In genomic region chr3:47577583-47578118, GRCh38 we compare ENCODE assay signal across 8 cellular contexts. TPM values are rescaled to one million over a fixed set of nuclear protein-coding genes. Genes with fewer than 3 reads are reported as not detected.
DNase-seq lines count a peak whose midpoint lies in the region; ATAC-seq and TF ChIP-seq lines count a peak whose summit lies in the region.

No MANE protein-coding gene starts in this region.

- H3K36me3 Mint-ChIP-seq in CD4-positive, CD25-positive, alpha-beta regulatory T cell = no peaks in the 10 kb centered on the region
- H3K36me3 Mint-ChIP-seq in endothelial cell (ENCODE audit: low read depth, unreplicated experiment) = peaks cover 10% of the 10 kb centered on the region
- H3K36me3 Mint-ChIP-seq in nephron (ENCODE audit: low read depth) = peaks cover 3% of the 10 kb centered on the region

- H3K27me3 Mint-ChIP-seq in CD4-positive, CD25-positive, alpha-beta regulatory T cell = peaks cover 40% of the 10 kb centered on the region
- H3K27me3 Mint-ChIP-seq in endothelial cell (ENCODE audit: unreplicated experiment) (peaks cover 24% of the 10 kb centered on the region), nephron (ENCODE audit: low read depth) (peaks cover 59% of the 10 kb centered on the region)

- H3K9me3 Mint-ChIP-seq in CD4-positive, CD25-positive, alpha-beta regulatory T cell = peaks cover 0 to 1% (median 0%) of the 10 kb centered on the region in 7 donors
- H3K9me3 Mint-ChIP-seq in endothelial cell (ENCODE audit: unreplicated experiment) = no peaks in the 10 kb centered on the region
- H3K9me3 Mint-ChIP-seq in nephron = no peaks in the 10 kb centered on the region

- H3K4me3 ChIP-seq in CD4-positive, CD25-positive, alpha-beta regulatory T cell (ENCODE audit: low read depth, low read length) = no peak overlapping the region

- H3K27ac Mint-ChIP-seq in CD4-positive, CD25-positive, alpha-beta regulatory T cell = no peak overlapping the region
- H3K27ac Mint-ChIP-seq in endothelial cell (ENCODE audit: unreplicated experiment) (no peak overlapping the region), nephron (no peak overlapping the region)

- H3K36me3 ChIP-seq in CD4-positive, CD25-positive, alpha-beta regulatory T cell (ENCODE audit: control insufficient read depth, insufficient read depth, low read length) = no peaks in the 10 kb centered on the region

- H3K27me3 ChIP-seq in CD4-positive, CD25-positive, alpha-beta regulatory T cell (ENCODE audit: control insufficient read depth, insufficient read depth, low read length) = peaks cover 12% of the 10 kb centered on the region

- no peak for DNase-seq in CD4-positive, CD25-positive, alpha-beta regulatory T cell
- peak; percentile 33 for DNase-seq in NCI-H69 (lab: John Stamatoyannopoulos, UW)
- DNase-seq in endothelial cell (ENCODE audit: low spot score) = peak; percentile 15
- no peak for DNase-seq in central memory CD4-positive, alpha-beta T cell
- no peak for DNase-seq in GF-D8 (lab: John Stamatoyannopoulos, UW)

- H3K27ac ChIP-seq in CD4-positive, CD25-positive, alpha-beta regulatory T cell (ENCODE audit: insufficient read depth, low read length, poor library complexity, severe bottlenecking) = no peak overlapping the region

- H3K4me3 Mint-ChIP-seq in CD4-positive, CD25-positive, alpha-beta regulatory T cell = peak overlapping the region; percentile 61 to 74 (median 71)
- peak overlapping the region; percentile 69 for H3K4me3 Mint-ChIP-seq in endothelial cell (ENCODE audit: unreplicated experiment)
- H3K4me3 Mint-ChIP-seq in nephron = peak overlapping the region in 2 of 3 experiments; percentile 47 to 63

- H3K4me1 Mint-ChIP-seq in CD4-positive, CD25-positive, alpha-beta regulatory T cell = peaks cover 0 to 7% (median 2%) of the 10 kb centered on the region in 4 donors
- H3K4me1 Mint-ChIP-seq in endothelial cell (ENCODE audit: unreplicated experiment) (no peaks in the 10 kb centered on the region), nephron (peaks cover 4% of the 10 kb centered on the region)

- peaks cover 14% of the 10 kb centered on the region for H3K4me1 ChIP-seq in CD4-positive, CD25-positive, alpha-beta regulatory T cell (ENCODE audit: control insufficient read depth, insufficient read depth, low read length, poor library complexity, severe bottlenecking)

- ATAC-seq in CD4-positive, CD25-positive, alpha-beta regulatory T cell (ENCODE audit: low read depth in 2 of 2) = no peak
- ATAC-seq in GM18861 (IDR thresholded peaks at IDR 0.05; ENCODE audit: unreplicated experiment) (no peak), HG03439 (IDR thresholded peaks at IDR 0.05; ENCODE audit: unreplicated experiment) (no peak)

- no peak for TF ChIP-seq CTCF in endothelial cell (IDR thresholded peaks at IDR 0.05; ENCODE audit: unreplicated experiment)
- TF ChIP-seq CTCF in nephron (IDR thresholded peaks at IDR 0.05; ENCODE audit: unreplicated experiment in 3 of 3) = no peak

- no peaks in the 10 kb centered on the region for H3K9me3 ChIP-seq in CD4-positive, CD25-positive, alpha-beta regulatory T cell (ENCODE audit: control insufficient read depth in 2 of 2, low read length in 2 of 2)

RNA-seq across cellular contexts. Expression of gene CSPG5, which starts 1.0 kb away (rescaled TPM):
- not detected for total RNA-seq in CD4-positive, CD25-positive, alpha-beta regulatory T cell
- under 1 TPM in 1 of 4 donors, not detected in 3; 0.25 TPM for polyA plus RNA-seq in CD4-positive, CD25-positive, alpha-beta regulatory T cell
- total RNA-seq in endothelial cell (ENCODE audit: unreplicated experiment) = 0.23 TPM

Comparison
In these comparisons a context has a peak if more than half of its experiments do, and no peak if none do; other contexts are left out.
1. DNase-seq: peak in NCI-H69 (single experiment) and endothelial cell (single experiment); none in CD4-positive, CD25-positive, alpha-beta regulatory T cell (0 of 3), central memory CD4-positive, alpha-beta T cell (single experiment) and GF-D8 (single experiment).
2. Peak in every context shown above with its lines, with median percentiles within 50 percentile points of each other: H3K4me3 Mint-ChIP-seq.